1 cellular context compared by ENCODE assay signal in the genomic region with DNA sequence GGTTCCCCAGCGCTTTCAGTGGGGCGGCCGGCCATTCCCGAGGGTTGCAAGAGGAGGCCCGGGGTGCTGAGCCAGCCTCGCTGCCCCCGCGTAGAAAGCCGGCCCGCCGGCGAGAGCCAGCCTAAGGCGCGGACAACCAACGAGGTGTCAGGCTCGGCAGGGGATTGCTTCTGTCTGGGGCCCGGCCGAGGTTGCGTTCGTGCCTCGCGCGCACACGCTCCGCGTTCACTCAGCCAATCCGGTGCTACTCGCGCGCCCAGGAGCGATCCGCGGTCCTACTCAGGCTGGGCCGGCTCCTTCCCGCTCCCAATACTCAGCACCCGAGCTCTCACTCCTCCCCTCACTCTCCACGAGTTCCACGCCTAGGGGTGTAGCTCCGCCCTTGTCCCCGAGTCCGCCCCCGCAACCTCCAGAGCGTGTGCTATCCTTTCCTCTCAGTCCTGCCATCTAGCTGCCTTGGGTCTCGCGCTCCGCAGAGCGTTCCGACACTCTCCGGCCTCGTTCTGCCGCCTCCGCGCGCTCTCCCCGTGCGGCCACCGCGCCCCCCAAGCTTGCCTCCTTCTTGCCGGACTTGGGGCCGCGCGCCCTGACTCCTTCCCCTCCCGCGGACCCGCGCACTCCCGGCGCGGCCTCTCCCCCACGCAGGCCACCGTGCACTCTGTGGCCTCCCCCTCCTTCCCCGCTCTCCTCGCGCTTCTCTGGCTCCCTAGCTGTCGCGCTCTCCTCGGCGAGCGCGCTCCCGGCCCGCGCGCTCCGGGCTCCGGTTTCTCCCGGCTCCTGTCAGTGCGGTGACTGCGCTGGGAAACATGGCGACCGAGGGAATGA.
A peak's percentile ranks its signal among the peaks of the same experiment; 100 is the strongest.
TF ChIP-seq lines count a peak whose summit lies in the region.

A gene (plus strand): TSS at position 426 of the 825 bp plus-strand sequence.

TF ChIP-seq in HepG2, 621 proteins besides CTCF, POLR2A, EP300 and RAD21 (continued from another document and continues in another):
- TF ChIP-seq, protein P1, sequence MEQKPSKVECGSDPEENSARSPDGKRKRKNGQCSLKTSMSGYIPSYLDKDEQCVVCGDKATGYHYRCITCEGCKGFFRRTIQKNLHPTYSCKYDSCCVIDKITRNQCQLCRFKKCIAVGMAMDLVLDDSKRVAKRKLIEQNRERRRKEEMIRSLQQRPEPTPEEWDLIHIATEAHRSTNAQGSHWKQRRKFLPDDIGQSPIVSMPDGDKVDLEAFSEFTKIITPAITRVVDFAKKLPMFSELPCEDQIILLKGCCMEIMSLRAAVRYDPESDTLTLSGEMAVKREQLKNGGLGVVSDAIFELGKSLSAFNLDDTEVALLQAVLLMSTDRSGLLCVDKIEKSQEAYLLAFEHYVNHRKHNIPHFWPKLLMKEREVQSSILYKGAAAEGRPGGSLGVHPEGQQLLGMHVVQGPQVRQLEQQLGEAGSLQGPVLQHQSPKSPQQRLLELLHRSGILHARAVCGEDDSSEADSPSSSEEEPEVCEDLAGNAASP (CRISPR knock-in tag; IDR thresholded peaks at IDR 0.05; ENCODE audit: borderline replicate concordance) = peak; percentile 59; the same call in 1 of the 2 replicates
- TF ChIP-seq, protein P2, sequence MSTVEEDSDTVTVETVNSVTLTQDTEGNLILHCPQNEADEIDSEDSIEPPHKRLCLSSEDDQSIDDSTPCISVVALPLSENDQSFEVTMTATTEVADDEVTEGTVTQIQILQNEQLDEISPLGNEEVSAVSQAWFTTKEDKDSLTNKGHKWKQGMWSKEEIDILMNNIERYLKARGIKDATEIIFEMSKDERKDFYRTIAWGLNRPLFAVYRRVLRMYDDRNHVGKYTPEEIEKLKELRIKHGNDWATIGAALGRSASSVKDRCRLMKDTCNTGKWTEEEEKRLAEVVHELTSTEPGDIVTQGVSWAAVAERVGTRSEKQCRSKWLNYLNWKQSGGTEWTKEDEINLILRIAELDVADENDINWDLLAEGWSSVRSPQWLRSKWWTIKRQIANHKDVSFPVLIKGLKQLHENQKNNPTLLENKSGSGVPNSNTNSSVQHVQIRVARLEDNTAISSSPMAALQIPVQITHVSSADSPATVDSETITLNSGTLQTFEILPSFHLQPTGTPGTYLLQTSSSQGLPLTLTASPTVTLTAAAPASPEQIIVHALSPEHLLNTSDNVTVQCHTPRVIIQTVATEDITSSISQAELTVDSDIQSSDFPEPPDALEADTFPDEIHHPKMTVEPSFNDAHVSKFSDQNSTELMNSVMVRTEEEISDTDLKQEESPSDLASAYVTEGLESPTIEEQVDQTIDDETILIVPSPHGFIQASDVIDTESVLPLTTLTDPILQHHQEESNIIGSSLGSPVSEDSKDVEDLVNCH (CRISPR knock-in tag; IDR thresholded peaks at IDR 0.05) = no peak
- TF ChIP-seq PHF20 (CRISPR knock-in tag; IDR thresholded peaks at IDR 0.05) = peak; percentile 72
- no peak for TF ChIP-seq NONO (IDR thresholded peaks at IDR 0.05)
- TF ChIP-seq NONO (CRISPR knock-in tag; conservative IDR thresholded peaks at IDR 0.05) = peak; percentile 96
- no peak; the same call in none of the 2 replicates for TF ChIP-seq SRY (CRISPR knock-in tag; IDR thresholded peaks at IDR 0.05)
- TF ChIP-seq CENPT (CRISPR knock-in tag; IDR thresholded peaks at IDR 0.05; ENCODE audit: low read depth) = no peak
- no peak for TF ChIP-seq GTF3A (CRISPR knock-in tag; conservative IDR thresholded peaks at IDR 0.05)
- 0 out of 2 replicates have a peak, but pooled peaks have one; percentile 55 for TF ChIP-seq ZNF235 (CRISPR knock-in tag; IDR thresholded peaks at IDR 0.05; ENCODE audit: borderline replicate concordance)
- TF ChIP-seq, protein P3, sequence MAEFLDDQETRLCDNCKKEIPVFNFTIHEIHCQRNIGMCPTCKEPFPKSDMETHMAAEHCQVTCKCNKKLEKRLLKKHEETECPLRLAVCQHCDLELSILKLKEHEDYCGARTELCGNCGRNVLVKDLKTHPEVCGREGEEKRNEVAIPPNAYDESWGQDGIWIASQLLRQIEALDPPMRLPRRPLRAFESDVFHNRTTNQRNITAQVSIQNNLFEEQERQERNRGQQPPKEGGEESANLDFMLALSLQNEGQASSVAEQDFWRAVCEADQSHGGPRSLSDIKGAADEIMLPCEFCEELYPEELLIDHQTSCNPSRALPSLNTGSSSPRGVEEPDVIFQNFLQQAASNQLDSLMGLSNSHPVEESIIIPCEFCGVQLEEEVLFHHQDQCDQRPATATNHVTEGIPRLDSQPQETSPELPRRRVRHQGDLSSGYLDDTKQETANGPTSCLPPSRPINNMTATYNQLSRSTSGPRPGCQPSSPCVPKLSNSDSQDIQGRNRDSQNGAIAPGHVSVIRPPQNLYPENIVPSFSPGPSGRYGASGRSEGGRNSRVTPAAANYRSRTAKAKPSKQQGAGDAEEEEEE (CRISPR knock-in tag; IDR thresholded peaks at IDR 0.05; ENCODE audit: borderline replicate concordance) = no peak
- no peak for TF ChIP-seq EHMT2 (IDR thresholded peaks at IDR 0.05; ENCODE audit: borderline replicate concordance, low read depth, low read length)
- TF ChIP-seq, protein P4, sequence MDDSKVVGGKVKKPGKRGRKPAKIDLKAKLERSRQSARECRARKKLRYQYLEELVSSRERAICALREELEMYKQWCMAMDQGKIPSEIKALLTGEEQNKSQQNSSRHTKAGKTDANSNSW (CRISPR knock-in tag; IDR thresholded peaks at IDR 0.05; ENCODE audit: borderline replicate concordance) = no peak
- TF ChIP-seq, protein P5, sequence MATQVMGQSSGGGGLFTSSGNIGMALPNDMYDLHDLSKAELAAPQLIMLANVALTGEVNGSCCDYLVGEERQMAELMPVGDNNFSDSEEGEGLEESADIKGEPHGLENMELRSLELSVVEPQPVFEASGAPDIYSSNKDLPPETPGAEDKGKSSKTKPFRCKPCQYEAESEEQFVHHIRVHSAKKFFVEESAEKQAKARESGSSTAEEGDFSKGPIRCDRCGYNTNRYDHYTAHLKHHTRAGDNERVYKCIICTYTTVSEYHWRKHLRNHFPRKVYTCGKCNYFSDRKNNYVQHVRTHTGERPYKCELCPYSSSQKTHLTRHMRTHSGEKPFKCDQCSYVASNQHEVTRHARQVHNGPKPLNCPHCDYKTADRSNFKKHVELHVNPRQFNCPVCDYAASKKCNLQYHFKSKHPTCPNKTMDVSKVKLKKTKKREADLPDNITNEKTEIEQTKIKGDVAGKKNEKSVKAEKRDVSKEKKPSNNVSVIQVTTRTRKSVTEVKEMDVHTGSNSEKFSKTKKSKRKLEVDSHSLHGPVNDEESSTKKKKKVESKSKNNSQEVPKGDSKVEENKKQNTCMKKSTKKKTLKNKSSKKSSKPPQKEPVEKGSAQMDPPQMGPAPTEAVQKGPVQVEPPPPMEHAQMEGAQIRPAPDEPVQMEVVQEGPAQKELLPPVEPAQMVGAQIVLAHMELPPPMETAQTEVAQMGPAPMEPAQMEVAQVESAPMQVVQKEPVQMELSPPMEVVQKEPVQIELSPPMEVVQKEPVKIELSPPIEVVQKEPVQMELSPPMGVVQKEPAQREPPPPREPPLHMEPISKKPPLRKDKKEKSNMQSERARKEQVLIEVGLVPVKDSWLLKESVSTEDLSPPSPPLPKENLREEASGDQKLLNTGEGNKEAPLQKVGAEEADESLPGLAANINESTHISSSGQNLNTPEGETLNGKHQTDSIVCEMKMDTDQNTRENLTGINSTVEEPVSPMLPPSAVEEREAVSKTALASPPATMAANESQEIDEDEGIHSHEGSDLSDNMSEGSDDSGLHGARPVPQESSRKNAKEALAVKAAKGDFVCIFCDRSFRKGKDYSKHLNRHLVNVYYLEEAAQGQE (IDR thresholded peaks at IDR 0.05; ENCODE audit: borderline replicate concordance in 1 of 2, low read depth in 1 of 2, low read length in 2 of 2) = no peak; a peak in 1 of 4 replicates
- peak; percentile 68 for TF ChIP-seq REPIN1 (CRISPR knock-in tag; IDR thresholded peaks at IDR 0.05; ENCODE audit: borderline replicate concordance, low read depth)
- TF ChIP-seq ZBTB42 (CRISPR knock-in tag; IDR thresholded peaks at IDR 0.05) = peak; percentile 84; the same call in 1 of the 2 replicates
- TF ChIP-seq, protein P6, sequence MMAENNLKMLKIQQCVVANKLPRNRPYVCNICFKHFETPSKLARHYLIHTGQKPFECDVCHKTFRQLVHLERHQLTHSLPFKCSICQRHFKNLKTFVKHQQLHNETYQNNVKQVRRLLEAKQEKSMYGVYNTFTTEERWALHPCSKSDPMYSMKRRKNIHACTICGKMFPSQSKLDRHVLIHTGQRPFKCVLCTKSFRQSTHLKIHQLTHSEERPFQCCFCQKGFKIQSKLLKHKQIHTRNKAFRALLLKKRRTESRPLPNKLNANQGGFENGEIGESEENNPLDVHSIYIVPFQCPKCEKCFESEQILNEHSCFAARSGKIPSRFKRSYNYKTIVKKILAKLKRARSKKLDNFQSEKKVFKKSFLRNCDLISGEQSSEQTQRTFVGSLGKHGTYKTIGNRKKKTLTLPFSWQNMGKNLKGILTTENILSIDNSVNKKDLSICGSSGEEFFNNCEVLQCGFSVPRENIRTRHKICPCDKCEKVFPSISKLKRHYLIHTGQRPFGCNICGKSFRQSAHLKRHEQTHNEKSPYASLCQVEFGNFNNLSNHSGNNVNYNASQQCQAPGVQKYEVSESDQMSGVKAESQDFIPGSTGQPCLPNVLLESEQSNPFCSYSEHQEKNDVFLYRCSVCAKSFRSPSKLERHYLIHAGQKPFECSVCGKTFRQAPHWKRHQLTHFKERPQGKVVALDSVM (CRISPR knock-in tag; IDR thresholded peaks at IDR 0.05) = peak; percentile 83
- peak; percentile 55 for TF ChIP-seq ZBTB38 (CRISPR knock-in tag; IDR thresholded peaks at IDR 0.05)
- peak; percentile 57 for TF ChIP-seq ZNF564 (CRISPR knock-in tag; IDR thresholded peaks at IDR 0.05)
- 0 out of 2 replicates have a peak, but pooled peaks have one; percentile 6 for TF ChIP-seq ETV5 (CRISPR knock-in tag; IDR thresholded peaks at IDR 0.05; ENCODE audit: borderline replicate concordance)
- TF ChIP-seq ZNF577 (CRISPR knock-in tag; IDR thresholded peaks at IDR 0.05; ENCODE audit: borderline replicate concordance, low read depth) = no peak
- TF ChIP-seq KAT2B (IDR thresholded peaks at IDR 0.05; ENCODE audit: borderline replicate concordance, low read depth, low read length) = no peak
- 0 out of 2 replicates have a peak, but pooled peaks have one; percentile 9 for TF ChIP-seq JUND (CRISPR knock-in tag; IDR thresholded peaks at IDR 0.05)
- no peak for TF ChIP-seq CBX2 (IDR thresholded peaks at IDR 0.05; ENCODE audit: low read depth, low read length)
- no peak for TF ChIP-seq CBX2 (CRISPR knock-in tag; IDR thresholded peaks at IDR 0.05; ENCODE audit: low read depth)
- TF ChIP-seq REL (CRISPR knock-in tag; conservative IDR thresholded peaks at IDR 0.05) = peak; percentile 62; the same call in 1 of the 2 replicates
- peak; percentile 93 for TF ChIP-seq ZNF816 (CRISPR knock-in tag; IDR thresholded peaks at IDR 0.05; ENCODE audit: borderline replicate concordance)
- 0 out of 2 replicates have a peak, but pooled peaks have one; percentile 30 for TF ChIP-seq ZBTB21 (CRISPR knock-in tag; IDR thresholded peaks at IDR 0.05)
- TF ChIP-seq MED1 (CRISPR knock-in tag; IDR thresholded peaks at IDR 0.05) = peak; percentile 50; the same call in 1 of the 2 replicates
- TF ChIP-seq ZFP41 (CRISPR knock-in tag; IDR thresholded peaks at IDR 0.05; ENCODE audit: borderline replicate concordance) = no peak; the same call in 1 of the 2 replicates
- TF ChIP-seq, protein P7, sequence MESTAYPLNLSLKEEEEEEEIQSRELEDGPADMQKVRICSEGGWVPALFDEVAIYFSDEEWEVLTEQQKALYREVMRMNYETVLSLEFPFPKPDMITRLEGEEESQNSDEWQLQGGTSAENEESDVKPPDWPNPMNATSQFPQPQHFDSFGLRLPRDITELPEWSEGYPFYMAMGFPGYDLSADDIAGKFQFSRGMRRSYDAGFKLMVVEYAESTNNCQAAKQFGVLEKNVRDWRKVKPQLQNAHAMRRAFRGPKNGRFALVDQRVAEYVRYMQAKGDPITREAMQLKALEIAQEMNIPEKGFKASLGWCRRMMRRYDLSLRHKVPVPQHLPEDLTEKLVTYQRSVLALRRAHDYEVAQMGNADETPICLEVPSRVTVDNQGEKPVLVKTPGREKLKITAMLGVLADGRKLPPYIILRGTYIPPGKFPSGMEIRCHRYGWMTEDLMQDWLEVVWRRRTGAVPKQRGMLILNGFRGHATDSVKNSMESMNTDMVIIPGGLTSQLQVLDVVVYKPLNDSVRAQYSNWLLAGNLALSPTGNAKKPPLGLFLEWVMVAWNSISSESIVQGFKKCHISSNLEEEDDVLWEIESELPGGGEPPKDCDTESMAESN (CRISPR knock-in tag; conservative IDR thresholded peaks at IDR 0.05) = peak; percentile 84
- TF ChIP-seq, protein P8, sequence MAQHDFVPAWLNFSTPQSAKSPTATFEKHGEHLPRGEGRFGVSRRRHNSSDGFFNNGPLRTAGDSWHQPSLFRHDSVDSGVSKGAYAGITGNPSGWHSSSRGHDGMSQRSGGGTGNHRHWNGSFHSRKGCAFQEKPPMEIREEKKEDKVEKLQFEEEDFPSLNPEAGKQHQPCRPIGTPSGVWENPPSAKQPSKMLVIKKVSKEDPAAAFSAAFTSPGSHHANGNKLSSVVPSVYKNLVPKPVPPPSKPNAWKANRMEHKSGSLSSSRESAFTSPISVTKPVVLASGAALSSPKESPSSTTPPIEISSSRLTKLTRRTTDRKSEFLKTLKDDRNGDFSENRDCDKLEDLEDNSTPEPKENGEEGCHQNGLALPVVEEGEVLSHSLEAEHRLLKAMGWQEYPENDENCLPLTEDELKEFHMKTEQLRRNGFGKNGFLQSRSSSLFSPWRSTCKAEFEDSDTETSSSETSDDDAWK (CRISPR knock-in tag; IDR thresholded peaks at IDR 0.05) = no peak
- TF ChIP-seq, protein P9, sequence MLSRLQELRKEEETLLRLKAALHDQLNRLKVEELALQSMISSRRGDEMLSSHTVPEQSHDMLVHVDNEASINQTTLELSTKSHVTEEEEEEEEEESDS (CRISPR knock-in tag; IDR thresholded peaks at IDR 0.05; ENCODE audit: borderline replicate concordance) = 0 out of 2 replicates have a peak, but pooled peaks have one; percentile 61
- TF ChIP-seq TOE1 (CRISPR knock-in tag; IDR thresholded peaks at IDR 0.05) = 0 out of 2 replicates have a peak, but pooled peaks have one; percentile 84
- TF ChIP-seq MYNN (CRISPR knock-in tag; IDR thresholded peaks at IDR 0.05; ENCODE audit: low read depth) = no peak
- TF ChIP-seq SP5 (CRISPR knock-in tag; IDR thresholded peaks at IDR 0.05; ENCODE audit: borderline replicate concordance, low read depth) = peak; percentile 59
- peak; percentile 79 for TF ChIP-seq ZNF749 (CRISPR knock-in tag; IDR thresholded peaks at IDR 0.05; ENCODE audit: borderline replicate concordance)
- peak; percentile 85; the same call in 1 of the 2 replicates for TF ChIP-seq SIN3A (IDR thresholded peaks at IDR 0.05; ENCODE audit: borderline replicate concordance, low read depth, low read length)
- no peak for TF ChIP-seq KDM1A (CRISPR knock-in tag; IDR thresholded peaks at IDR 0.05)
- no peak for TF ChIP-seq CHD4 (IDR thresholded peaks at IDR 0.05; ENCODE audit: borderline replicate concordance, low read length)
